ENCODE assay signal across 20 cellular contexts in the genomic region with DNA sequence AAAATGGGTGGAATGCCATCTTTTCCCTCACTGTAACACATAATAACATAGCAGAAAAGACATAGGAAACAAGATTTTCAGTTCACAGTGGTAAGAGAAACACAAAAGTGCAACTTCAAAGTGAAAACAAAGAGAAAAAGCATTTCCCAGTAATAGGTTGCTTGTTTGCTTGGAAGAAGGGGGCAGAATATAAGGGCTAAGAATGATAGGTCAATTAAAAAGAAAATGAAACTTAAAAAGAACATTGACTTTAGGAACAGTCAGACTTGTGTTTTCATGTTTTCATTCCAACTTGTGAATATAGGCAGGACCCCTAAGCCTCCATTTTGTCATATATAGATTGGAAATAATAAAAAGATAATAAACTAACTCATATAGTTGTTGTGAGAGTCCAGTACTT.
"Had no signal": no experiment of that assay in that cellular context is flagged by ENCODE, and none has a peak within 500 bp of the region (broad histone marks: within the 10 kb centered on the region; RNA-seq: fewer than 3 reads in every experiment).

No MANE protein-coding gene starts in this region.

- ATAC-seq: HepG2, Panc1, PC-3 had no signal

- H3K9me3 ChIP-seq: SK-N-SH had no signal

- DNase-seq: IMR-90, Karpas-422, KG1, MM.1S, NCI-H1092 treated with DMSO at 0.1 percent for 48 hours, NCI-H1436, NCI-H187, NCI-H2029 treated with DMSO at 0.1 percent for 48 hours, NCI-H2171 treated with DMSO at 0.1 percent for 48 hours, NCI-H345, NCI-H446 treated with DMSO at 0.1 percent for 48 hours, NCI-H510A treated with DMSO at 0.1 percent for 48 hours, NCI-H526, NCI-H82, PC-3, SHP77, SK-N-SH, SW 1271 had no signal
